Comparison of ENCODE assay signal across 22 cellular contexts in genomic region chr6:82361631-82362030, GRCh38. TPM values are rescaled to one million over a fixed set of nuclear protein-coding genes. Genes with fewer than 3 reads are reported as not detected.
DNase-seq lines count a peak whose midpoint lies in the region; ATAC-seq, FAIRE-seq and TF ChIP-seq lines count a peak whose summit lies in the region.
"Had no signal": no experiment of that assay in that cellular context is flagged by ENCODE, and none has a peak within 500 bp of the region (broad histone marks: within the 10 kb centered on the region; RNA-seq: fewer than 3 reads in every experiment).

No MANE protein-coding gene starts in this region.

- H3K9me3 ChIP-seq in GM23248 (ENCODE audit: low read depth) (no peaks in the 10 kb centered on the region), SK-N-MC (ENCODE audit: low read depth, low read length) (no peaks in the 10 kb centered on the region), small intestine (ENCODE audit: control insufficient read depth, low read depth) (no peaks in the 10 kb centered on the region), upper lobe of right lung (no peaks in the 10 kb centered on the region)
- H3K9me3 ChIP-seq: A549 had no signal

- H3F3A ChIP-seq in GM23248 (ENCODE audit: insufficient read depth) = peaks cover 38% of the 10 kb centered on the region

- H3K9ac ChIP-seq in GM23248 = peak overlapping the region; percentile 89
- H3K9ac ChIP-seq in SK-N-MC (ENCODE audit: insufficient read length) = no peak overlapping the region
- H3K9ac ChIP-seq: BLaER1 treated with 17β-estradiol and CSF1 and Interleukin-3, amounts not matched to agents 10 nM and 100 nM had no signal

- intact Hi-C loops in upper lobe of right lung (cut with DNase I) = no loop called here

- in situ Hi-C loops in GM23248 (cut with MboI) = loop anchor here (25.0 kb wide), 1 partner anchor 701 kb away; the partner anchor contains the start of genes DOP1A and UBE3D

- H3K9me2 ChIP-seq in GM23248 (ENCODE audit: insufficient read depth) = no peaks in the 10 kb centered on the region

- H3K36me3 Mint-ChIP-seq in neural crest cell (ENCODE audit: low read depth) = no peaks in the 10 kb centered on the region
- H3K36me3 Mint-ChIP-seq: CD8-positive, alpha-beta memory T cell had no signal

- H2AFZ ChIP-seq in GM23248 = peak overlapping the region; percentile 78; the same call in 1 of the 2 replicates

- H3K36me3 ChIP-seq in GM23248 (ENCODE audit: low read depth) (peaks cover 6% of the 10 kb centered on the region; the same call in 1 of the 2 replicates), SK-N-MC (ENCODE audit: insufficient read depth, low read length) (peaks cover 14% of the 10 kb centered on the region), small intestine (ENCODE audit: control insufficient read depth in 2 of 2, insufficient read depth in 2 of 2, low read length in 2 of 2) (no peaks in the 10 kb centered on the region), upper lobe of right lung (no peaks in the 10 kb centered on the region)
- H3K36me3 ChIP-seq: BLaER1 treated with 17β-estradiol and CSF1 and Interleukin-3, amounts not matched to agents 10 nM and 100 nM had no signal

- FAIRE-seq in small intestine (lab: Jason Lieb, UNC) = no peak
- FAIRE-seq: A549 had no signal

- H3K9me3 Mint-ChIP-seq in neural crest cell = no peaks in the 10 kb centered on the region
- H3K9me3 Mint-ChIP-seq: CD8-positive, alpha-beta memory T cell had no signal

- 36 to 38% methylated on average over 3 of the region's 3 CpGs for WGBS in GM23248 (ENCODE audit: low coverage in 1 of 2, low lambda C conversion rate in 2 of 2, missing lambda C conversion rate in 2 of 2), 2 experiments
- 72 to 80% (median 74%) methylated on average over 3 of the region's 3 CpGs for WGBS in small intestine, 3 donors

- peak overlapping the region; percentile 95 for H3K4me3 Mint-ChIP-seq in neural crest cell

- peak overlapping the region; percentile 90 for H3K4me2 ChIP-seq in GM23248 (ENCODE audit: unreplicated experiment)
- H3K4me2 ChIP-seq: A549; BLaER1 treated with 17β-estradiol and CSF1 and Interleukin-3, amounts not matched to agents 10 nM and 100 nM had no signal

- peaks cover 57% of the 10 kb centered on the region for H3K27me3 Mint-ChIP-seq in neural crest cell (ENCODE audit: low read depth)

- TF ChIP-seq CTCF in fibroblast of the aortic adventitia (IDR thresholded peaks at IDR 0.05; ENCODE audit: insufficient read depth, low read length) (no peak), neural crest cell (conservative IDR thresholded peaks at IDR 0.05) (no peak), upper lobe of right lung (IDR thresholded peaks at IDR 0.05) (no peak)

- no peak for ATAC-seq in upper lobe of right lung
- ATAC-seq: A549, GM12878, HCT116 had no signal

- DNase-seq in GM23248 (peak; percentile 28), SK-N-MC (ENCODE audit: low read depth, low spot score) (no peak), fibroblast of the aortic adventitia (ENCODE audit: low read depth) (peak; percentile 37), neural crest cell (ENCODE audit: low read depth, low spot score) (no peak), small intestine (no peak), NCI-H2081 treated with DMSO at 0.1 percent for 48 hours (lab: John Stamatoyannopoulos, UW) (no peak), upper lobe of right lung (no peak)
- DNase-seq: CD8-positive, alpha-beta memory T cell; DMS53; EL; GOT3; MV-4-11; NCI-H1694 treated with DMSO at 0.1 percent for 48 hours; NCI-H2107; NCI-H510A treated with DMSO at 0.1 percent for 48 hours; NCI-H774; SHP77 had no signal

- H4K20me1 ChIP-seq in GM23248 (ENCODE audit: insufficient read depth) = peaks cover 8% of the 10 kb centered on the region; the same call in 1 of the 2 replicates
- H4K20me1 ChIP-seq: BLaER1 treated with 17β-estradiol and CSF1 and Interleukin-3, amounts not matched to agents 10 nM and 100 nM had no signal

- H3K4me3 ChIP-seq in GM23248 (peak overlapping the region; percentile 99), SK-N-MC (no peak overlapping the region; the same call in 1 of the 2 replicates), fibroblast of the aortic adventitia (ENCODE audit: low read depth, low read length) (no peak overlapping the region), small intestine (ENCODE audit: low read depth in 1 of 2, low read length in 2 of 2) (no peak overlapping the region), upper lobe of right lung (no peak overlapping the region)
- H3K4me3 ChIP-seq: A549; BLaER1 treated with 17β-estradiol and CSF1 and Interleukin-3, amounts not matched to agents 10 nM and 100 nM; GM12878 had no signal

- peak overlapping the region; percentile 92 for H3K27ac ChIP-seq in GM23248
- peak overlapping the region; percentile 63; the same call in 1 of the 2 replicates for H3K27ac ChIP-seq in SK-N-MC
- H3K27ac ChIP-seq in small intestine (ENCODE audit: low read depth in 1 of 2, low read length in 1 of 2) = no peak overlapping the region
- H3K27ac ChIP-seq in upper lobe of right lung = no peak overlapping the region
- H3K27ac ChIP-seq: A549; BLaER1 treated with 17β-estradiol and CSF1 and Interleukin-3, amounts not matched to agents 10 nM and 100 nM had no signal

- peaks cover 27% of the 10 kb centered on the region for H3K79me2 ChIP-seq in GM23248 (ENCODE audit: insufficient read depth)

- H3K4me1 ChIP-seq in GM23248 (ENCODE audit: insufficient read depth) (peaks cover 32% of the 10 kb centered on the region), small intestine (ENCODE audit: control insufficient read depth in 2 of 2, insufficient read depth in 1 of 2, low read depth in 1 of 2, low read length in 1 of 2) (peaks cover 0 to 3% of the 10 kb centered on the region in 2 donors), upper lobe of right lung (peaks cover 12% of the 10 kb centered on the region)
- H3K4me1 ChIP-seq: BLaER1 treated with 17β-estradiol and CSF1 and Interleukin-3, amounts not matched to agents 10 nM and 100 nM had no signal

- peaks cover 29% of the 10 kb centered on the region for H3K4me1 Mint-ChIP-seq in neural crest cell

- H3K27me3 ChIP-seq in GM23248 (replicated peaks; ENCODE audit: insufficient read depth) = no peaks in the 10 kb centered on the region
- H3K27me3 ChIP-seq in small intestine (ENCODE audit: control insufficient read depth in 2 of 2, insufficient read depth in 2 of 2, low read length in 2 of 2) = peaks cover 0 to 8% of the 10 kb centered on the region in 2 donors
- peaks cover 7% of the 10 kb centered on the region for H3K27me3 ChIP-seq in upper lobe of right lung
- H3K27me3 ChIP-seq: BLaER1 treated with 17β-estradiol and CSF1 and Interleukin-3, amounts not matched to agents 10 nM and 100 nM had no signal

- H3K27ac Mint-ChIP-seq in neural crest cell (ENCODE audit: unreplicated experiment) = no peak overlapping the region
- H3K27ac Mint-ChIP-seq: CD8-positive, alpha-beta memory T cell had no signal

RNA-seq across cellular contexts. Expression of gene TPBG, which starts 2.0 kb away (rescaled TPM):
- 153 and 174 TPM in 2 replicates for total RNA-seq in GM23248 (2014; rRNA removed; shearing (Covaris generic))
- polyA plus RNA-seq in GM23248 (2016; fragmentation: Nextera tagmentation; extraction: Ambion mirVana) (125 and 127 TPM in 2 replicates), small intestine (1 to 10 TPM; 1.1 to 6.9 (median 1.3) TPM)
- total RNA-seq in fibroblast of the aortic adventitia (ENCODE audit: low replicate concordance) (34.6 and 101 TPM in 2 replicates), neural crest cell (21.4 and 22.5 TPM in 2 replicates), upper lobe of right lung (12.4 TPM)
- total RNA-seq: CD8-positive, alpha-beta memory T cell; OCI-LY7 had no signal

Comparison
In these comparisons a context has a peak if more than half of its experiments do, and no peak if none do; other contexts are left out.
1. DNase-seq: peak in GM23248 (single experiment) and fibroblast of the aortic adventitia (single experiment); none in SK-N-MC (single experiment), neural crest cell (single experiment), small intestine (single experiment), NCI-H2081 treated with DMSO at 0.1 percent for 48 hours (single experiment) and upper lobe of right lung (single experiment).
2. H3K27ac ChIP-seq: peak in GM23248 (single experiment) and SK-N-MC (single experiment); none in small intestine (0 of 2) and upper lobe of right lung (single experiment).